9 cellular contexts compared by ENCODE assay signal in the genomic region with DNA sequence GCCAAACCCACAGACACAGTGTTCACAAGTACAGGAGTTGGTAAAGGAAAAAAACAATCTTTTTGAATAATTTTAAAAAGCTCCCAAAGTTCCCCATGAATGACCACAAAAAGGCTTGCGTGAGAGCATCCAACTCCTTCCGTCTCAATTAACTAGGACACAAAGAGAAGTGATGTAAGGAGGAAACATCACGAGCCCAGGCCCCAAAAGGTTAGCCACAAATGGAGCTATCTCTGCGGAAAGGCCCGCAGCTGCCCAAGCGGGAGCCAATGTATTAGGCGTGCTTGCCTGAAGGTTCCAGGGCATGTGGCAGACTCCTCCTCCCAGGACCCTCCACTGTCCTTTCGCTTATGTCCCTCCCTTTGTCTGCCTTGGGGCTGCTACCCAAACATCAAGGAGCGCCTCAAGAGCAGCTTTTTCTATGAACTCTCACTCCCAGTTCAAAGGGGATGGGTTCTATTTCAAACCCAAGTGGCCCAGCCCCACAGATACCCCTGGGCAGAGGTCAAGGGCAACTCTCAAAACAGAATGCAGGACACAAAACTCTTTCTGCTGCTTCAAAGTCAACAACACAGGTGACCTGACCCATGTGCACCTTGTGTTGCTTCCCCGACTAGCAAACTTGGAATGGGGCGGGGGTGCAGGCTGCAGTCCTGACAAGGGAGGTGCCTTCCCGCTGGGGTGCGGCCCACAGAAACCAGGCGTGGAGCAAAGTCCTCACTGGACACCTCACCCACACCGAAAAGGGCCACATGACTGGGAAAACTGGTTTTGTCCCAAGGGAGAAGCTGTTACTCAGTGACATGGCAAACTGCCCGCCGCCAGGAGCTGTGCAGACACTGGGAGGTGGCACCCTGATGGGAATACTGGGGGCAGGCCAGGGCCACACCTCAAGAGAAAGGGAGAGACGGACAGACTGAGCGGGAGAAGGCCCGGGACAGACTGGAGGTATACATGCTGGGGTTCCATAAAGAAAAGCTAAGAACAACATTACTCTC. TPM values are rescaled to one million over a fixed set of nuclear protein-coding genes. Genes with fewer than 3 reads are reported as not detected.
DNase-seq lines count a peak whose midpoint lies in the region; ATAC-seq and TF ChIP-seq lines count a peak whose summit lies in the region.
"Had no signal": no experiment of that assay in that cellular context is flagged by ENCODE, and none has a peak within 500 bp of the region (broad histone marks: within the 10 kb centered on the region; RNA-seq: fewer than 3 reads in every experiment).

No MANE protein-coding gene starts in this region.

- TF ChIP-seq EP300 in transverse colon (IDR thresholded peaks at IDR 0.05; ENCODE audit: low read depth) = peak; percentile 89

- in situ Hi-C loops in transverse colon (cut with MboI; ENCODE audit: low pct_ligation_motif_present in 1 of 4, low pct_unique_long_range_greater_than_20kb in 1 of 4, low sequenced_read_pairs in 3 of 4) = no loop called here

- peaks cover 37 to 62% (median 52%) of the 10 kb centered on the region in 4 donors for H3K4me1 ChIP-seq in transverse colon

- peaks cover 57% of the 10 kb centered on the region for H3K4me1 Mint-ChIP-seq in T-helper 2 cell treated with Interferon-gamma antibody and Interleukin-4, amounts not matched to agents 5 μg/mL and 100 μg/mL, for 36 hours (ENCODE audit: low read depth)

- peaks cover 40% of the 10 kb centered on the region for H3K36me3 Mint-ChIP-seq in T-helper 2 cell treated with Interferon-gamma antibody and Interleukin-4, amounts not matched to agents 5 μg/mL and 100 μg/mL, for 36 hours (ENCODE audit: low read depth)

- H3K4me3 Mint-ChIP-seq in T-helper 2 cell treated with Interferon-gamma antibody and Interleukin-4, amounts not matched to agents 5 μg/mL and 100 μg/mL, for 36 hours = peak overlapping the region; percentile 91

- 48 to 63% methylated on average over 10 to 19 of the region's 20 CpGs for WGBS in transverse colon (ENCODE audit: low coverage in 1 of 2), 2 donors

- H3K27me3 ChIP-seq in transverse colon = no peaks in the 10 kb centered on the region

- no peaks in the 10 kb centered on the region for H3K27me3 Mint-ChIP-seq in T-helper 2 cell treated with Interferon-gamma antibody and Interleukin-4, amounts not matched to agents 5 μg/mL and 100 μg/mL, for 36 hours (ENCODE audit: low read depth)

- peak; percentile 92 for ATAC-seq in left lobe of liver
- no peak for ATAC-seq in HG03108 (IDR thresholded peaks at IDR 0.05; ENCODE audit: unreplicated experiment)
- ATAC-seq in GM19351 (IDR thresholded peaks at IDR 0.05; ENCODE audit: unreplicated experiment) = no peak

- H3K36me3 ChIP-seq in transverse colon = peaks cover 0 to 6% (median 0%) of the 10 kb centered on the region in 4 donors

- no peak for DNase-seq in T-helper 2 cell treated with Interferon-gamma antibody and Interleukin-4, amounts not matched to agents 5 μg/mL and 100 μg/mL, for 36 hours (ENCODE audit: low spot score)
- DNase-seq in T-helper 2 cell (no peak), left lobe of liver (ENCODE audit: low spot score) (peak; percentile 96), transverse colon (peak; percentile 96), GM10248 (ENCODE audit: extremely low spot score) (no peak)
- DNase-seq: Karpas-422 had no signal

- no peaks in the 10 kb centered on the region for H3K9me3 ChIP-seq in transverse colon

- H3K9me3 Mint-ChIP-seq in T-helper 2 cell treated with Interferon-gamma antibody and Interleukin-4, amounts not matched to agents 5 μg/mL and 100 μg/mL, for 36 hours = no peaks in the 10 kb centered on the region

- intact Hi-C loops in transverse colon (cut with DNase I; ENCODE audit: low total_unique reads) = no loop called here

- peak; percentile 90 for TF ChIP-seq POLR2A in transverse colon (IDR thresholded peaks at IDR 0.05)

- H3K4me3 ChIP-seq in transverse colon = no peak overlapping the region

- POLR2A ChIA-PET in GM10248 (lab: Yijun Ruan, JAX) = interaction anchor here (0.9 to 1.4 kb wide), 3 partner anchors 15 to 18 kb away, joined by 4 to 10 read pairs (median 5); a partner anchor contains a TSS

- no peak for TF ChIP-seq CTCF in transverse colon (IDR thresholded peaks at IDR 0.05)
- TF ChIP-seq CTCF in GM10248 (IDR thresholded peaks at IDR 0.05; ENCODE audit: control extremely low read depth, extremely low read depth, low read depth, missing control alignments) = no peak

- H3K27ac Mint-ChIP-seq in T-helper 2 cell treated with Interferon-gamma antibody and Interleukin-4, amounts not matched to agents 5 μg/mL and 100 μg/mL, for 36 hours = peak overlapping the region; percentile 95

- CTCF ChIA-PET in GM10248 (lab: Yijun Ruan, JAX) = interaction anchor here (0.8 to 8.0 kb wide), 9 partner anchors 10 to 83 kb away, joined by 3 to 56 read pairs (median 3); a partner anchor contains a TSS

- H3K27ac ChIP-seq in angular gyrus (ENCODE audit: low read depth, low read length) (peak overlapping the region; percentile 58), transverse colon (peak overlapping the region; percentile 81 to 91 (median 86))

RNA-seq across cellular contexts. Expression of a gene that starts 17.6 kb away (rescaled TPM):
- total RNA-seq in left lobe of liver = 18.5 TPM
- total RNA-seq in transverse colon = 10 to 100 TPM; 25.4 to 32.2 (median 28.0) TPM

RNA-seq across cellular contexts. Expression of a gene that starts 34.6 kb away (rescaled TPM):
- 22.0 TPM for total RNA-seq in left lobe of liver
- 10 to 100 TPM; 27.3 to 85.4 (median 51.8) TPM for total RNA-seq in transverse colon

RNA-seq across cellular contexts. Expression of a gene that starts 47.6 kb away (rescaled TPM):
- total RNA-seq in left lobe of liver (19.2 TPM), transverse colon (10 to 100 TPM in 3 of 4 donors, 1 to 10 TPM in 1; 8.0 to 48.7 (median 32.5) TPM)

Comparison
In these comparisons a context has a peak if more than half of its experiments do, and no peak if none do; other contexts are left out.
1. DNase-seq: peak in left lobe of liver (single experiment) and transverse colon (single experiment); none in T-helper 2 cell treated with Interferon-gamma antibody and Interleukin-4, amounts not matched to agents 5 μg/mL and 100 μg/mL, for 36 hours (single experiment), T-helper 2 cell (0 of 5) and GM10248 (single experiment).